In genomic region chr14:22334627-22335026, GRCh38 we compare ENCODE assay signal across 1 cellular context.
TF ChIP-seq lines count a peak whose summit lies in the region.

No MANE protein-coding gene starts in this region.

TF ChIP-seq in HepG2, 621 proteins besides CTCF, POLR2A, EP300 and RAD21 (continued from another document):
- no peak for TF ChIP-seq PLRG1 (conservative IDR thresholded peaks at IDR 0.05)
- no peak for TF ChIP-seq MTA3 (CRISPR knock-in tag; IDR thresholded peaks at IDR 0.05)
- TF ChIP-seq DNMT3B (CRISPR knock-in tag; conservative IDR thresholded peaks at IDR 0.05) = no peak
- TF ChIP-seq ZNF530 (CRISPR knock-in tag; IDR thresholded peaks at IDR 0.05; ENCODE audit: low read depth) = no peak
- TF ChIP-seq ZBTB43 (CRISPR knock-in tag; conservative IDR thresholded peaks at IDR 0.05) = no peak
- no peak for TF ChIP-seq HDAC1 (CRISPR knock-in tag; IDR thresholded peaks at IDR 0.05)
- no peak for TF ChIP-seq TARDBP (CRISPR knock-in tag; IDR thresholded peaks at IDR 0.05)
- no peak for TF ChIP-seq TBL1XR1 (IDR thresholded peaks at IDR 0.05; ENCODE audit: borderline replicate concordance, low read length, partially characterized antibody)
- no peak for TF ChIP-seq ZNF550 (CRISPR knock-in tag; IDR thresholded peaks at IDR 0.05; ENCODE audit: borderline replicate concordance)
- TF ChIP-seq UBTF (CRISPR knock-in tag; IDR thresholded peaks at IDR 0.05) = no peak
- TF ChIP-seq ZBTB21 (CRISPR knock-in tag; IDR thresholded peaks at IDR 0.05) = no peak
- TF ChIP-seq ZBTB10 (CRISPR knock-in tag; IDR thresholded peaks at IDR 0.05; ENCODE audit: borderline replicate concordance) = no peak
- no peak for TF ChIP-seq E2F2 (CRISPR knock-in tag; IDR thresholded peaks at IDR 0.05; ENCODE audit: borderline replicate concordance)
- TF ChIP-seq NRL (CRISPR knock-in tag; IDR thresholded peaks at IDR 0.05; ENCODE audit: borderline replicate concordance) = no peak
- TF ChIP-seq ZNF124 (CRISPR knock-in tag; IDR thresholded peaks at IDR 0.05) = no peak
- no peak for TF ChIP-seq NFE2 (CRISPR knock-in tag; IDR thresholded peaks at IDR 0.05)
